In the genomic region with DNA sequence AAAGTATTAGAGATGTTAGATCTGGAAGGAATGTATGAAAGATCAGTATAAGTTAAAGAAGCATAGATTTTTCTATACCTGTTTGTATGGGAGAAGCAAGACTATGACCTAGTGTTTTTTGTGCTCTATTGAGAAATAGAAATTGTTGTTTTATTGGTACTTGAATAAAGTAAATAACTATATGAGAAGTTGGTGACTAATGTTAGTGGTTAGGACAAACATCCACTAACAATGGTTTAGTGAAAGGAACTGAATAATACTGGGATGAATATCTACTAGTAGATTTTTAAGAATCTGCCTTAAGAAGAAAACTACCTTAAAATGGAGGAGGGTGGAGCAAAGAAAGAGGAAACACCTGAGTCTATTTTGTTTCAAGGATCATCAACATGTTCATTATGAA, we compare ENCODE assay signal across 25 cellular contexts.
A peak's percentile ranks its signal among the peaks of the same experiment; 100 is the strongest.
DNase-seq lines count a peak whose midpoint lies in the region; ATAC-seq, FAIRE-seq and TF ChIP-seq lines count a peak whose summit lies in the region.
"Had no signal": no experiment of that assay in that cellular context is flagged by ENCODE, and none has a peak within 500 bp of the region (broad histone marks: within the 10 kb centered on the region; RNA-seq: fewer than 3 reads in every experiment).

No MANE protein-coding gene starts in this region.

- peaks cover 6% of the 10 kb centered on the region; the same call in 1 of the 2 replicates for H3K9me3 ChIP-seq in Karpas-422 (ENCODE audit: low read length)
- peaks cover 4% of the 10 kb centered on the region for H3K9me3 ChIP-seq in mesenchymal stem cell (ENCODE audit: control insufficient read depth, low read length)
- H3K9me3 ChIP-seq: BE2C had no signal

- no peak overlapping the region for H3K23ac ChIP-seq in mesenchymal stem cell (ENCODE audit: low read length in 2 of 2)

- no peaks in the 10 kb centered on the region for H3K79me1 ChIP-seq in mesenchymal stem cell (replicated peaks; ENCODE audit: low read length, poor library complexity, severe bottlenecking)

- H4K20me1 ChIP-seq in Karpas-422 (ENCODE audit: insufficient read depth, low read depth, low read length): no peaks in the 10 kb centered on the region
- H4K20me1 ChIP-seq: BLaER1 treated with 17β-estradiol and CSF1 and Interleukin-3, amounts not matched to agents 10 nM and 100 nM had no signal

- H3K4me3 ChIP-seq in Karpas-422 (ENCODE audit: low read length) (no peak overlapping the region), bronchial epithelial cell (ENCODE audit: low read depth, low read length) (no peak overlapping the region), mesenchymal stem cell (ENCODE audit: insufficient read depth in 1 of 2, low read depth in 1 of 2, low read length in 2 of 2) (no peak overlapping the region)
- H3K4me3 ChIP-seq: BLaER1 treated with 17β-estradiol and CSF1 and Interleukin-3, amounts not matched to agents 10 nM and 100 nM; GM23248 had no signal

- no peak overlapping the region for H3K27ac ChIP-seq in Karpas-422 (ENCODE audit: low read length)
- no peak overlapping the region for H3K27ac ChIP-seq in mesenchymal stem cell (ENCODE audit: low read length, poor library complexity, severe bottlenecking)
- H3K27ac ChIP-seq: 22Rv1; BLaER1 treated with 17β-estradiol and CSF1 and Interleukin-3, amounts not matched to agents 10 nM and 100 nM; GM23248 had no signal

- H2AK5ac ChIP-seq in mesenchymal stem cell (ENCODE audit: low read length, severe bottlenecking): no peak overlapping the region

- no peak overlapping the region for H2BK120ac ChIP-seq in mesenchymal stem cell (ENCODE audit: low read depth, low read length)

- no peak overlapping the region for H3K4ac ChIP-seq in mesenchymal stem cell (ENCODE audit: low read depth in 1 of 2, low read length in 2 of 2)

- H2AFZ ChIP-seq in Karpas-422 (ENCODE audit: low read length) (no peak overlapping the region), mesenchymal stem cell (ENCODE audit: low read depth, low read length) (no peak overlapping the region)
- H2AFZ ChIP-seq: GM23248 had no signal

- no peak overlapping the region for H2BK5ac ChIP-seq in mesenchymal stem cell (ENCODE audit: low read depth, low read length, poor library complexity, severe bottlenecking)

- H4K91ac ChIP-seq in mesenchymal stem cell (ENCODE audit: low read length): no peak overlapping the region

- FAIRE-seq in bronchial epithelial cell (lab: Jason Lieb, UNC): no peak
- FAIRE-seq in RCC 7860 (lab: Jason Lieb, UNC): no peak
- FAIRE-seq: A204.1, D721Med, G401.6, GM12892, H1 had no signal

- TF ChIP-seq CTCF in bronchial epithelial cell (IDR thresholded peaks at IDR 0.05; ENCODE audit: insufficient read depth, low read length, severe bottlenecking): no peak

- H3K4me2 ChIP-seq in Karpas-422 (ENCODE audit: low read depth, low read length, poor library complexity, severe bottlenecking) (no peak overlapping the region), mesenchymal stem cell (ENCODE audit: low read length, poor library complexity, severe bottlenecking) (no peak overlapping the region)
- H3K4me2 ChIP-seq: BLaER1 treated with 17β-estradiol and CSF1 and Interleukin-3, amounts not matched to agents 10 nM and 100 nM had no signal

- H3K27me3 ChIP-seq in Karpas-422 (ENCODE audit: low read length): no peaks in the 10 kb centered on the region
- no peaks in the 10 kb centered on the region for H3K27me3 ChIP-seq in bronchial epithelial cell (ENCODE audit: control insufficient read depth, insufficient read depth, low read length)
- H3K27me3 ChIP-seq in mesenchymal stem cell (ENCODE audit: control insufficient read depth in 1 of 2, insufficient read depth in 1 of 2, low read length in 2 of 2): no peaks in the 10 kb centered on the region
- H3K27me3 ChIP-seq: BE2C; BLaER1 treated with 17β-estradiol and CSF1 and Interleukin-3, amounts not matched to agents 10 nM and 100 nM had no signal

- H3K4me1 ChIP-seq in Karpas-422 (ENCODE audit: low read length): no peaks in the 10 kb centered on the region
- H3K4me1 ChIP-seq in mesenchymal stem cell (ENCODE audit: control insufficient read depth, insufficient read depth, low read depth, low read length): no peaks in the 10 kb centered on the region
- H3K4me1 ChIP-seq: BLaER1 treated with 17β-estradiol and CSF1 and Interleukin-3, amounts not matched to agents 10 nM and 100 nM had no signal

- H3K9ac ChIP-seq in Karpas-422 (ENCODE audit: low read length): no peak overlapping the region
- no peak overlapping the region for H3K9ac ChIP-seq in mesenchymal stem cell (ENCODE audit: low read length)
- H3K9ac ChIP-seq: BLaER1 treated with 17β-estradiol and CSF1 and Interleukin-3, amounts not matched to agents 10 nM and 100 nM; GM23248 had no signal

- no peak overlapping the region for H3K14ac ChIP-seq in mesenchymal stem cell (ENCODE audit: low read length in 2 of 2)

- H3K36me3 ChIP-seq in Karpas-422 (ENCODE audit: insufficient read depth, low read length): no peaks in the 10 kb centered on the region
- H3K36me3 ChIP-seq in bronchial epithelial cell (ENCODE audit: control insufficient read depth, insufficient read depth, low read length): no peaks in the 10 kb centered on the region
- no peaks in the 10 kb centered on the region for H3K36me3 ChIP-seq in mesenchymal stem cell (ENCODE audit: control insufficient read depth in 1 of 2, insufficient read depth in 2 of 2, low read depth in 1 of 2, low read length in 2 of 2)
- H3K36me3 ChIP-seq: BE2C; BLaER1 treated with 17β-estradiol and CSF1 and Interleukin-3, amounts not matched to agents 10 nM and 100 nM had no signal

- no peak overlapping the region for H3K18ac ChIP-seq in mesenchymal stem cell (ENCODE audit: low read depth in 1 of 2, low read length in 2 of 2)

- DNase-seq in DMS53 (lab: John Stamatoyannopoulos, UW) (peak; percentile 34), DMS53 treated with DMSO at 0.1 percent for 48 hours (lab: John Stamatoyannopoulos, UW; ENCODE audit: unreplicated experiment) (no peak), Karpas-422 (peak; percentile 12), bronchial epithelial cell (ENCODE audit: low read depth) (peak; percentile 63), mesenchymal stem cell (peak; percentile 27), NCI-H774 (lab: John Stamatoyannopoulos, UW) (no peak), RCC 7860 (ENCODE audit: low spot score) (no peak)
- DNase-seq: ACHN; AML-193; BE2C; CD4-positive, alpha-beta T cell; CD8-positive, alpha-beta memory T cell; DMS 273 treated with DMSO at 0.1 percent for 48 hours; DND-41; GM23248; H9; HFFc6 had no signal

- no peak overlapping the region for H2BK12ac ChIP-seq in mesenchymal stem cell (ENCODE audit: low read length in 2 of 2)

- no peak overlapping the region for H2BK15ac ChIP-seq in mesenchymal stem cell (ENCODE audit: low read depth, poor library complexity, severe bottlenecking)

- H3K9me2 ChIP-seq in Karpas-422 (replicated peaks; ENCODE audit: insufficient read depth, low read length): no peaks in the 10 kb centered on the region

- ATAC-seq in GM21619 (IDR thresholded peaks at IDR 0.05; ENCODE audit: unreplicated experiment): no peak

- no peaks in the 10 kb centered on the region for H3K79me2 ChIP-seq in Karpas-422 (ENCODE audit: low read length)

- no peak overlapping the region for H4K8ac ChIP-seq in mesenchymal stem cell (ENCODE audit: low read length)

Comparison
In these comparisons a context has a peak if more than half of its experiments do, and no peak if none do; other contexts are left out.
1. DNase-seq: peak in DMS53 (single experiment), Karpas-422 (single experiment), bronchial epithelial cell (single experiment) and mesenchymal stem cell (single experiment); none in DMS53 treated with DMSO at 0.1 percent for 48 hours (single experiment), NCI-H774 (single experiment) and RCC 7860 (single experiment).